ENCODE assay signal across 1 cellular context in the genomic region with DNA sequence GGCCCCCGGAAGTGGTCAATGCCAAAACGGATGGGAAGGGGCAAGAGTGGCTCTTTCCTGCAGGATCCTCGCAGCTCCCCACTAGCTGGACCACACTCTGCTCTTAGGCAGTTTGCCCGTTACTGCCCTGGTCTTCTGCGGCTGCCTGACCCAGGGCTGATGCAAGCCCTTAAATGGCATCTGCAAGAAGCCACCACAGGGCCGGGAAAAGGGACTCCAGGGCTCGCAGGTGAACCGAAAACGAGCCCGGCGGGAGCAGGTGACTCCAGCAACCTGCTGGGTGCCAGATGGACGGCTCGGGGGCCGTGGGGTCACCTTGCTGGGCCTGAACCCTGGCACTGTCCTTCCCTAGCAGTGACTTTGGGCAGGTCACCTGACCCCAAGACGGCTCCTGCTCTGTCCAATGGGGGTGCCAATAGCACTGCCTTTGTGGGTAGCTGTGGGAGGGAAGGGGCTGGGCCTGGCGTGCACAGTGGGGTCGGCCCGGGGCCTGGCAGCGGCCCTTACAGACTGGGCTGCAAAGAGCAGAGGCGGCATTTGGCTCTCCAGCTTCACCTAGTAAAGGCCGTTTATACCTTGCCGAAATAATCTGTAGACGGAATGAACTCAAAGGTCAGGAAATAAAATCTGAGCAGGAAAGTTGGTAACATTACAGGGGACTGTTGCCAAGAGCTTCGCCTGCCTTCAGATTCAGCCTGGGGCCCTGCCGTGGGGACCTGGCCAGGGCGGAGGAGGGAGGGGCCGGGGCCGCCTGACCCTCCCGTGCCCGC.
TF ChIP-seq lines count a peak whose summit lies in the region.

No MANE protein-coding gene starts in this region.

TF ChIP-seq in HEK293, 187 proteins besides CTCF, POLR2A, EP300 and RAD21 (continued from another document):
- TF ChIP-seq, protein P1, sequence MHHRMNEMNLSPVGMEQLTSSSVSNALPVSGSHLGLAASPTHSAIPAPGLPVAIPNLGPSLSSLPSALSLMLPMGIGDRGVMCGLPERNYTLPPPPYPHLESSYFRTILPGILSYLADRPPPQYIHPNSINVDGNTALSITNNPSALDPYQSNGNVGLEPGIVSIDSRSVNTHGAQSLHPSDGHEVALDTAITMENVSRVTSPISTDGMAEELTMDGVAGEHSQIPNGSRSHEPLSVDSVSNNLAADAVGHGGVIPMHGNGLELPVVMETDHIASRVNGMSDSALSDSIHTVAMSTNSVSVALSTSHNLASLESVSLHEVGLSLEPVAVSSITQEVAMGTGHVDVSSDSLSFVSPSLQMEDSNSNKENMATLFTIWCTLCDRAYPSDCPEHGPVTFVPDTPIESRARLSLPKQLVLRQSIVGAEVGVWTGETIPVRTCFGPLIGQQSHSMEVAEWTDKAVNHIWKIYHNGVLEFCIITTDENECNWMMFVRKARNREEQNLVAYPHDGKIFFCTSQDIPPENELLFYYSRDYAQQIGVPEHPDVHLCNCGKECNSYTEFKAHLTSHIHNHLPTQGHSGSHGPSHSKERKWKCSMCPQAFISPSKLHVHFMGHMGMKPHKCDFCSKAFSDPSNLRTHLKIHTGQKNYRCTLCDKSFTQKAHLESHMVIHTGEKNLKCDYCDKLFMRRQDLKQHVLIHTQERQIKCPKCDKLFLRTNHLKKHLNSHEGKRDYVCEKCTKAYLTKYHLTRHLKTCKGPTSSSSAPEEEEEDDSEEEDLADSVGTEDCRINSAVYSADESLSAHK (tag by site-specific recombination; IDR thresholded peaks at IDR 0.05), result no peak
- peak; percentile 90; the same call in 1 of the 2 replicates for TF ChIP-seq ZNF335 (tag by site-specific recombination; conservative IDR thresholded peaks at IDR 0.05)
- TF ChIP-seq KLF9 (tag by site-specific recombination; IDR thresholded peaks at IDR 0.05; ENCODE audit: low read depth), result no peak
- no peak; the same call in none of the 2 replicates for TF ChIP-seq EGR2 (tag by site-specific recombination; IDR thresholded peaks at IDR 0.05; ENCODE audit: low read depth)
- TF ChIP-seq ZNF529 (tag by site-specific recombination; IDR thresholded peaks at IDR 0.05; ENCODE audit: insufficient replicate concordance), result no peak
- no peak for TF ChIP-seq ZNF354C (tag by site-specific recombination; IDR thresholded peaks at IDR 0.05; ENCODE audit: borderline replicate concordance, low read depth)
- TF ChIP-seq ZNF239 (tag by site-specific recombination; IDR thresholded peaks at IDR 0.05), result no peak
- TF ChIP-seq TCF7L2 (IDR thresholded peaks at IDR 0.05; ENCODE audit: borderline replicate concordance, low read depth, low read length), result no peak
- TF ChIP-seq ZNF223 (tag by site-specific recombination; IDR thresholded peaks at IDR 0.05), result no peak
- no peak for TF ChIP-seq ZNF624 (tag by site-specific recombination; IDR thresholded peaks at IDR 0.05)
- TF ChIP-seq HOXA7 (CRISPR knock-in tag; IDR thresholded peaks at IDR 0.05; ENCODE audit: borderline replicate concordance), result no peak
- TF ChIP-seq, protein P2, sequence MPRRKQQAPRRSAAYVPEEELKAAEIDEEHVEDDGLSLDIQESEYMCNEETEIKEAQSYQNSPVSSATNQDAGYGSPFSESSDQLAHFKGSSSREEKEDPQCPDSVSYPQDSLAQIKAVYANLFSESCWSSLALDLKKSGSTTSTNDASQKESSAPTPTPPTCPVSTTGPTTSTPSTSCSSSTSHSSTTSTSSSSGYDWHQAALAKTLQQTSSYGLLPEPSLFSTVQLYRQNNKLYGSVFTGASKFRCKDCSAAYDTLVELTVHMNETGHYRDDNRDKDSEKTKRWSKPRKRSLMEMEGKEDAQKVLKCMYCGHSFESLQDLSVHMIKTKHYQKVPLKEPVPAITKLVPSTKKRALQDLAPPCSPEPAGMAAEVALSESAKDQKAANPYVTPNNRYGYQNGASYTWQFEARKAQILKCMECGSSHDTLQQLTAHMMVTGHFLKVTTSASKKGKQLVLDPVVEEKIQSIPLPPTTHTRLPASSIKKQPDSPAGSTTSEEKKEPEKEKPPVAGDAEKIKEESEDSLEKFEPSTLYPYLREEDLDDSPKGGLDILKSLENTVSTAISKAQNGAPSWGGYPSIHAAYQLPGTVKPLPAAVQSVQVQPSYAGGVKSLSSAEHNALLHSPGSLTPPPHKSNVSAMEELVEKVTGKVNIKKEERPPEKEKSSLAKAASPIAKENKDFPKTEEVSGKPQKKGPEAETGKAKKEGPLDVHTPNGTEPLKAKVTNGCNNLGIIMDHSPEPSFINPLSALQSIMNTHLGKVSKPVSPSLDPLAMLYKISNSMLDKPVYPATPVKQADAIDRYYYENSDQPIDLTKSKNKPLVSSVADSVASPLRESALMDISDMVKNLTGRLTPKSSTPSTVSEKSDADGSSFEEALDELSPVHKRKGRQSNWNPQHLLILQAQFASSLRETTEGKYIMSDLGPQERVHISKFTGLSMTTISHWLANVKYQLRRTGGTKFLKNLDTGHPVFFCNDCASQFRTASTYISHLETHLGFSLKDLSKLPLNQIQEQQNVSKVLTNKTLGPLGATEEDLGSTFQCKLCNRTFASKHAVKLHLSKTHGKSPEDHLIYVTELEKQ (tag by site-specific recombination; IDR thresholded peaks at IDR 0.05; ENCODE audit: borderline replicate concordance), result no peak
- TF ChIP-seq ZNF514 (tag by site-specific recombination; IDR thresholded peaks at IDR 0.05), result no peak
- TF ChIP-seq ZFP37 (tag by site-specific recombination; IDR thresholded peaks at IDR 0.05), result no peak
- TF ChIP-seq, protein P3, sequence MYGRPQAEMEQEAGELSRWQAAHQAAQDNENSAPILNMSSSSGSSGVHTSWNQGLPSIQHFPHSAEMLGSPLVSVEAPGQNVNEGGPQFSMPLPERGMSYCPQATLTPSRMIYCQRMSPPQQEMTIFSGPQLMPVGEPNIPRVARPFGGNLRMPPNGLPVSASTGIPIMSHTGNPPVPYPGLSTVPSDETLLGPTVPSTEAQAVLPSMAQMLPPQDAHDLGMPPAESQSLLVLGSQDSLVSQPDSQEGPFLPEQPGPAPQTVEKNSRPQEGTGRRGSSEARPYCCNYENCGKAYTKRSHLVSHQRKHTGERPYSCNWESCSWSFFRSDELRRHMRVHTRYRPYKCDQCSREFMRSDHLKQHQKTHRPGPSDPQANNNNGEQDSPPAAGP (tag by site-specific recombination; IDR thresholded peaks at IDR 0.05), result peak; percentile 83; the same call in 1 of the 2 replicates
- TF ChIP-seq, protein P4, sequence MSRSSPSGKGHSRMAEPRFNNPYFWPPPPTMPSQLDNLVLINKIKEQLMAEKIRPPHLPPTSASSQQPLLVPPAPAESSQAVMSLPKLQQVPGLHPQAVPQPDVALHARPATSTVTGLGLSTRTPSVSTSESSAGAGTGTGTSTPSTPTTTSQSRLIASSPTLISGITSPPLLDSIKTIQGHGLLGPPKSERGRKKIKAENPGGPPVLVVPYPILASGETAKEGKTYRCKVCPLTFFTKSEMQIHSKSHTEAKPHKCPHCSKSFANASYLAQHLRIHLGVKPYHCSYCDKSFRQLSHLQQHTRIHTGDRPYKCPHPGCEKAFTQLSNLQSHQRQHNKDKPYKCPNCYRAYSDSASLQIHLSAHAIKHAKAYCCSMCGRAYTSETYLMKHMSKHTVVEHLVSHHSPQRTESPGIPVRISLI (tag by site-specific recombination; IDR thresholded peaks at IDR 0.05), result no peak
- TF ChIP-seq WT1 (tag by site-specific recombination; IDR thresholded peaks at IDR 0.05), result no peak
- TF ChIP-seq, protein P5, sequence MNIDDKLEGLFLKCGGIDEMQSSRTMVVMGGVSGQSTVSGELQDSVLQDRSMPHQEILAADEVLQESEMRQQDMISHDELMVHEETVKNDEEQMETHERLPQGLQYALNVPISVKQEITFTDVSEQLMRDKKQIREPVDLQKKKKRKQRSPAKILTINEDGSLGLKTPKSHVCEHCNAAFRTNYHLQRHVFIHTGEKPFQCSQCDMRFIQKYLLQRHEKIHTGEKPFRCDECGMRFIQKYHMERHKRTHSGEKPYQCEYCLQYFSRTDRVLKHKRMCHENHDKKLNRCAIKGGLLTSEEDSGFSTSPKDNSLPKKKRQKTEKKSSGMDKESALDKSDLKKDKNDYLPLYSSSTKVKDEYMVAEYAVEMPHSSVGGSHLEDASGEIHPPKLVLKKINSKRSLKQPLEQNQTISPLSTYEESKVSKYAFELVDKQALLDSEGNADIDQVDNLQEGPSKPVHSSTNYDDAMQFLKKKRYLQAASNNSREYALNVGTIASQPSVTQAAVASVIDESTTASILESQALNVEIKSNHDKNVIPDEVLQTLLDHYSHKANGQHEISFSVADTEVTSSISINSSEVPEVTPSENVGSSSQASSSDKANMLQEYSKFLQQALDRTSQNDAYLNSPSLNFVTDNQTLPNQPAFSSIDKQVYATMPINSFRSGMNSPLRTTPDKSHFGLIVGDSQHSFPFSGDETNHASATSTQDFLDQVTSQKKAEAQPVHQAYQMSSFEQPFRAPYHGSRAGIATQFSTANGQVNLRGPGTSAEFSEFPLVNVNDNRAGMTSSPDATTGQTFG (tag by site-specific recombination; IDR thresholded peaks at IDR 0.05; ENCODE audit: borderline replicate concordance), result no peak
- TF ChIP-seq YY1 (tag by site-specific recombination; IDR thresholded peaks at IDR 0.05), result no peak
- TF ChIP-seq ZNF830 (tag by site-specific recombination; IDR thresholded peaks at IDR 0.05; ENCODE audit: low read depth), result no peak
- no peak for TF ChIP-seq ZNF138 (tag by site-specific recombination; IDR thresholded peaks at IDR 0.05; ENCODE audit: borderline replicate concordance)
- 0 out of 2 replicates have a peak, but pooled peaks have one; percentile 5 for TF ChIP-seq ZNF76 (tag by site-specific recombination; IDR thresholded peaks at IDR 0.05; ENCODE audit: borderline replicate concordance, low read depth)
- TF ChIP-seq SCRT2 (tag by site-specific recombination; IDR thresholded peaks at IDR 0.05), result no peak
- no peak for TF ChIP-seq GLIS1 (tag by site-specific recombination; IDR thresholded peaks at IDR 0.05)
- no peak for TF ChIP-seq ZNF596 (tag by site-specific recombination; IDR thresholded peaks at IDR 0.05)
- no peak for TF ChIP-seq ZNF175 (tag by site-specific recombination; IDR thresholded peaks at IDR 0.05)
- TF ChIP-seq ZNF133 (tag by site-specific recombination; IDR thresholded peaks at IDR 0.05), result no peak
- TF ChIP-seq SP2 (tag by site-specific recombination; IDR thresholded peaks at IDR 0.05), result peak; percentile 19; the same call in 1 of the 2 replicates
- TF ChIP-seq ZFHX2 (tag by site-specific recombination; conservative IDR thresholded peaks at IDR 0.05), result peak; percentile 68
- no peak for TF ChIP-seq ZNF416 (tag by site-specific recombination; IDR thresholded peaks at IDR 0.05)
- no peak for TF ChIP-seq ZNF16 (tag by site-specific recombination; IDR thresholded peaks at IDR 0.05; ENCODE audit: low read depth)
- no peak for TF ChIP-seq ZBTB7A (tag by site-specific recombination; IDR thresholded peaks at IDR 0.05; ENCODE audit: low read depth)
- TF ChIP-seq ZBTB20 (tag by site-specific recombination; IDR thresholded peaks at IDR 0.05), result peak; percentile 48; the same call in 1 of the 2 replicates
- 0 out of 2 replicates have a peak, but pooled peaks have one; percentile 22 for TF ChIP-seq ZNF341 (tag by site-specific recombination; IDR thresholded peaks at IDR 0.05; ENCODE audit: low read depth)
- no peak for TF ChIP-seq ZNF776 (tag by site-specific recombination; IDR thresholded peaks at IDR 0.05; ENCODE audit: borderline replicate concordance)
- TF ChIP-seq ZNF155 (tag by site-specific recombination; IDR thresholded peaks at IDR 0.05), result no peak
- TF ChIP-seq ZBTB21 (tag by site-specific recombination; IDR thresholded peaks at IDR 0.05), result no peak
- TF ChIP-seq ZNF621 (tag by site-specific recombination; IDR thresholded peaks at IDR 0.05), result no peak
- TF ChIP-seq ZNF19 (tag by site-specific recombination; IDR thresholded peaks at IDR 0.05; ENCODE audit: low read depth), result no peak
- TF ChIP-seq, protein P6, sequence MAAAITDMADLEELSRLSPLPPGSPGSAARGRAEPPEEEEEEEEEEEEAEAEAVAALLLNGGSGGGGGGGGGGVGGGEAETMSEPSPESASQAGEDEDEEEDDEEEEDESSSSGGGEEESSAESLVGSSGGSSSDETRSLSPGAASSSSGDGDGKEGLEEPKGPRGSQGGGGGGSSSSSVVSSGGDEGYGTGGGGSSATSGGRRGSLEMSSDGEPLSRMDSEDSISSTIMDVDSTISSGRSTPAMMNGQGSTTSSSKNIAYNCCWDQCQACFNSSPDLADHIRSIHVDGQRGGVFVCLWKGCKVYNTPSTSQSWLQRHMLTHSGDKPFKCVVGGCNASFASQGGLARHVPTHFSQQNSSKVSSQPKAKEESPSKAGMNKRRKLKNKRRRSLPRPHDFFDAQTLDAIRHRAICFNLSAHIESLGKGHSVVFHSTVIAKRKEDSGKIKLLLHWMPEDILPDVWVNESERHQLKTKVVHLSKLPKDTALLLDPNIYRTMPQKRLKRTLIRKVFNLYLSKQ (tag by site-specific recombination; IDR thresholded peaks at IDR 0.05; ENCODE audit: borderline replicate concordance), result no peak
- TF ChIP-seq ZBTB1 (tag by site-specific recombination; IDR thresholded peaks at IDR 0.05), result no peak
- no peak for TF ChIP-seq ZNF433 (tag by site-specific recombination; IDR thresholded peaks at IDR 0.05; ENCODE audit: low read depth)
- TF ChIP-seq, protein P7, sequence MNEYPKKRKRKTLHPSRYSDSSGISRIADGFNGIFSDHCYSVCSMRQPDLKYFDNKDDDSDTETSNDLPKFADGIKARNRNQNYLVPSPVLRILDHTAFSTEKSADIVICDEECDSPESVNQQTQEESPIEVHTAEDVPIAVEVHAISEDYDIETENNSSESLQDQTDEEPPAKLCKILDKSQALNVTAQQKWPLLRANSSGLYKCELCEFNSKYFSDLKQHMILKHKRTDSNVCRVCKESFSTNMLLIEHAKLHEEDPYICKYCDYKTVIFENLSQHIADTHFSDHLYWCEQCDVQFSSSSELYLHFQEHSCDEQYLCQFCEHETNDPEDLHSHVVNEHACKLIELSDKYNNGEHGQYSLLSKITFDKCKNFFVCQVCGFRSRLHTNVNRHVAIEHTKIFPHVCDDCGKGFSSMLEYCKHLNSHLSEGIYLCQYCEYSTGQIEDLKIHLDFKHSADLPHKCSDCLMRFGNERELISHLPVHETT (tag by site-specific recombination; IDR thresholded peaks at IDR 0.05), result no peak
- TF ChIP-seq SCRT1 (tag by site-specific recombination; IDR thresholded peaks at IDR 0.05; ENCODE audit: borderline replicate concordance), result no peak
- no peak for TF ChIP-seq ZNF112 (tag by site-specific recombination; IDR thresholded peaks at IDR 0.05)
- TF ChIP-seq GFI1B (tag by site-specific recombination; IDR thresholded peaks at IDR 0.05), result no peak
- TF ChIP-seq HOXD13 (CRISPR knock-in tag; IDR thresholded peaks at IDR 0.05; ENCODE audit: borderline replicate concordance), result no peak
- TF ChIP-seq KLF1 (tag by site-specific recombination; IDR thresholded peaks at IDR 0.05), result peak; percentile 94
- TF ChIP-seq, protein P8, sequence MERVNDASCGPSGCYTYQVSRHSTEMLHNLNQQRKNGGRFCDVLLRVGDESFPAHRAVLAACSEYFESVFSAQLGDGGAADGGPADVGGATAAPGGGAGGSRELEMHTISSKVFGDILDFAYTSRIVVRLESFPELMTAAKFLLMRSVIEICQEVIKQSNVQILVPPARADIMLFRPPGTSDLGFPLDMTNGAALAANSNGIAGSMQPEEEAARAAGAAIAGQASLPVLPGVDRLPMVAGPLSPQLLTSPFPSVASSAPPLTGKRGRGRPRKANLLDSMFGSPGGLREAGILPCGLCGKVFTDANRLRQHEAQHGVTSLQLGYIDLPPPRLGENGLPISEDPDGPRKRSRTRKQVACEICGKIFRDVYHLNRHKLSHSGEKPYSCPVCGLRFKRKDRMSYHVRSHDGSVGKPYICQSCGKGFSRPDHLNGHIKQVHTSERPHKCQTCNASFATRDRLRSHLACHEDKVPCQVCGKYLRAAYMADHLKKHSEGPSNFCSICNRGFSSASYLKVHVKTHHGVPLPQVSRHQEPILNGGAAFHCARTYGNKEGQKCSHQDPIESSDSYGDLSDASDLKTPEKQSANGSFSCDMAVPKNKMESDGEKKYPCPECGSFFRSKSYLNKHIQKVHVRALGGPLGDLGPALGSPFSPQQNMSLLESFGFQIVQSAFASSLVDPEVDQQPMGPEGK (tag by site-specific recombination; IDR thresholded peaks at IDR 0.05), result no peak
TF ChIP-seq in HEK293: peak in this region for 15.
